ENCODE assay signal across 16 cellular contexts in genomic region chr15:22850055-22850454, GRCh38. TPM values are rescaled to one million over a fixed set of nuclear protein-coding genes. Genes with fewer than 3 reads are reported as not detected.
DNase-seq lines count a peak whose midpoint lies in the region; ATAC-seq and TF ChIP-seq lines count a peak whose summit lies in the region.
"Had no signal": no experiment of that assay in that cellular context is flagged by ENCODE, and none has a peak within 500 bp of the region (broad histone marks: within the 10 kb centered on the region; RNA-seq: fewer than 3 reads in every experiment).

No MANE protein-coding gene starts in this region.

- no peak overlapping the region for H3K4me3 Mint-ChIP-seq in activated T-cell treated with anti-CD3 and anti-CD28 coated beads, Interleukin-2, amount 50 U/mL, for 72 hours
- H3K4me3 Mint-ChIP-seq in activated T-helper 2 cell treated with anti-CD3 and anti-CD28 coated beads, Interferon-gamma antibody, Interleukin-2, Interleukin-4, amounts not matched to agents 10 μg/mL and 5 μg/mL and 100 μg/mL, durations not matched to agents 14 hours and 24 hours and 36 hours (ENCODE audit: low read depth), result no peak overlapping the region
- no peak overlapping the region for H3K4me3 Mint-ChIP-seq in stimulated activated naive B cell treated with anti-CD40 and anti-IgM and Interleukin-4, amounts not matched to agents 10 μg/mL and 1 μg/mL and 100 μg/mL, for 72 hours
- H3K4me3 Mint-ChIP-seq: H9 had no signal

- TF ChIP-seq CTCF in foreskin fibroblast (IDR thresholded peaks at IDR 0.05; ENCODE audit: low read depth, low read length), result no peak

- intact Hi-C loops in activated T-helper 2 cell treated with anti-CD3 and anti-CD28 coated beads, Interferon-gamma antibody, Interleukin-2, Interleukin-4, amounts not matched to agents 10 μg/mL and 5 μg/mL and 100 μg/mL, durations not matched to agents 14 hours and 24 hours and 36 hours (cut with micrococcal nuclease), result loop anchor here (10.0 kb wide), 1 partner anchor 105 kb away; no protein-coding TSS in a partner anchor

- peaks cover 36% of the 10 kb centered on the region for H3K4me1 Mint-ChIP-seq in activated T-cell treated with anti-CD3 and anti-CD28 coated beads, Interleukin-2, amount 50 U/mL, for 72 hours (ENCODE audit: low read depth)
- H3K4me1 Mint-ChIP-seq in activated T-helper 2 cell treated with anti-CD3 and anti-CD28 coated beads, Interferon-gamma antibody, Interleukin-2, Interleukin-4, amounts not matched to agents 10 μg/mL and 5 μg/mL and 100 μg/mL, durations not matched to agents 14 hours and 24 hours and 36 hours (ENCODE audit: low read depth), result peaks cover 17% of the 10 kb centered on the region
- H3K4me1 Mint-ChIP-seq in stimulated activated naive B cell treated with anti-CD40 and anti-IgM and Interleukin-4, amounts not matched to agents 10 μg/mL and 1 μg/mL and 100 μg/mL, for 72 hours, result peaks cover 16 to 55% of the 10 kb centered on the region in 2 donors

- peaks cover 14 to 19% of the 10 kb centered on the region in 2 donors for H3K36me3 Mint-ChIP-seq in activated T-cell treated with anti-CD3 and anti-CD28 coated beads, Interleukin-2, amount 50 U/mL, for 72 hours (ENCODE audit: insufficient read depth in 2 of 2)
- peaks cover 67% of the 10 kb centered on the region for H3K36me3 Mint-ChIP-seq in activated T-helper 2 cell treated with anti-CD3 and anti-CD28 coated beads, Interferon-gamma antibody, Interleukin-2, Interleukin-4, amounts not matched to agents 10 μg/mL and 5 μg/mL and 100 μg/mL, durations not matched to agents 14 hours and 24 hours and 36 hours (ENCODE audit: low read depth)
- peaks cover 36 to 48% of the 10 kb centered on the region in 2 donors for H3K36me3 Mint-ChIP-seq in stimulated activated naive B cell treated with anti-CD40 and anti-IgM and Interleukin-4, amounts not matched to agents 10 μg/mL and 1 μg/mL and 100 μg/mL, for 72 hours

- H3K9me3 Mint-ChIP-seq in activated T-cell treated with anti-CD3 and anti-CD28 coated beads, Interleukin-2, amount 50 U/mL, for 72 hours, result no peaks in the 10 kb centered on the region
- H3K9me3 Mint-ChIP-seq in activated T-helper 2 cell treated with anti-CD3 and anti-CD28 coated beads, Interferon-gamma antibody, Interleukin-2, Interleukin-4, amounts not matched to agents 10 μg/mL and 5 μg/mL and 100 μg/mL, durations not matched to agents 14 hours and 24 hours and 36 hours, result no peaks in the 10 kb centered on the region
- no peaks in the 10 kb centered on the region for H3K9me3 Mint-ChIP-seq in stimulated activated naive B cell treated with anti-CD40 and anti-IgM and Interleukin-4, amounts not matched to agents 10 μg/mL and 1 μg/mL and 100 μg/mL, for 72 hours
- H3K9me3 Mint-ChIP-seq: H9 had no signal

- peak in 1 of 2 donors; percentile 9 for DNase-seq in activated T-cell treated with anti-CD3 and anti-CD28 coated beads, Interleukin-2, amount 50 U/mL, for 72 hours
- DNase-seq in activated T-cell treated with anti-CD3 and anti-CD28 coated beads for 4 hours, result no peak
- DNase-seq in activated T-helper 2 cell treated with anti-CD3 and anti-CD28 coated beads, Interferon-gamma antibody, Interleukin-2, Interleukin-4, amounts not matched to agents 10 μg/mL and 5 μg/mL and 100 μg/mL, durations not matched to agents 14 hours and 24 hours and 36 hours (ENCODE audit: low spot score), result no peak
- peak; percentile 23 to 43 for DNase-seq in foreskin fibroblast
- DNase-seq in stimulated activated naive B cell treated with anti-CD40 and anti-IgM and Interleukin-4, amounts not matched to agents 10 μg/mL and 1 μg/mL and 100 μg/mL, for 72 hours, result no peak
- DNase-seq in NOMO-1 treated with DMSO at 0.1 percent for 48 hours (lab: John Stamatoyannopoulos, UW; ENCODE audit: unreplicated experiment), result no peak
- no peak for DNase-seq in activated effector memory CD4-positive, alpha-beta T cell treated with Interleukin-2 at 50 U/mL for 16 hours
- DNase-seq: activated CD4-positive, alpha-beta T cell treated with anti-CD3 and anti-CD28 coated beads, Interleukin-2, amount 50 U/mL, for 4 hours; H9; mammary epithelial cell; NCI-H1417; NCI-H526 treated with DMSO at 0.1 percent for 48 hours; stimulated activated CD4-positive, alpha-beta T cell treated with anti-CD3 and anti-CD28 coated beads, Interleukin-4, amount 100 ng/mL, for 1 hour had no signal

- ATAC-seq in activated T-cell treated with anti-CD3 and anti-CD28 coated beads, Interleukin-2, amount 50 U/mL, for 72 hours (replicated peaks in 1 of 2), result peak; percentile 69 to 74
- peak; percentile 42 for ATAC-seq in stimulated activated naive B cell treated with anti-CD40 and anti-IgM and Interleukin-4, amounts not matched to agents 10 μg/mL and 1 μg/mL and 100 μg/mL, for 72 hours (replicated peaks)
- ATAC-seq in GM19463 (IDR thresholded peaks at IDR 0.05; ENCODE audit: unreplicated experiment), result no peak

- H3K27me3 Mint-ChIP-seq in activated T-cell treated with anti-CD3 and anti-CD28 coated beads, Interleukin-2, amount 50 U/mL, for 72 hours (ENCODE audit: low read depth), result no peaks in the 10 kb centered on the region
- H3K27me3 Mint-ChIP-seq in activated T-helper 2 cell treated with anti-CD3 and anti-CD28 coated beads, Interferon-gamma antibody, Interleukin-2, Interleukin-4, amounts not matched to agents 10 μg/mL and 5 μg/mL and 100 μg/mL, durations not matched to agents 14 hours and 24 hours and 36 hours (ENCODE audit: low read depth), result no peaks in the 10 kb centered on the region
- no peaks in the 10 kb centered on the region for H3K27me3 Mint-ChIP-seq in stimulated activated naive B cell treated with anti-CD40 and anti-IgM and Interleukin-4, amounts not matched to agents 10 μg/mL and 1 μg/mL and 100 μg/mL, for 72 hours

- no peak overlapping the region for H3K4me3 ChIP-seq in foreskin fibroblast (ENCODE audit: low read depth in 1 of 2, low read length in 2 of 2)
- H3K4me3 ChIP-seq: ascending aorta, suprapubic skin had no signal

- peak overlapping the region; percentile 46 for H3K27ac Mint-ChIP-seq in activated T-cell treated with anti-CD3 and anti-CD28 coated beads, Interleukin-2, amount 50 U/mL, for 72 hours
- H3K27ac Mint-ChIP-seq in activated T-helper 2 cell treated with anti-CD3 and anti-CD28 coated beads, Interferon-gamma antibody, Interleukin-2, Interleukin-4, amounts not matched to agents 10 μg/mL and 5 μg/mL and 100 μg/mL, durations not matched to agents 14 hours and 24 hours and 36 hours, result peak overlapping the region; percentile 16
- H3K27ac Mint-ChIP-seq in stimulated activated naive B cell treated with anti-CD40 and anti-IgM and Interleukin-4, amounts not matched to agents 10 μg/mL and 1 μg/mL and 100 μg/mL, for 72 hours, result no peak overlapping the region

RNA-seq across cellular contexts. Expression of gene NIPA2, which starts 11.6 kb away (rescaled TPM):
- total RNA-seq in activated T-cell treated with anti-CD3 and anti-CD28 coated beads, Interleukin-2, amount 50 U/mL, for 72 hours, result 10 to 100 TPM; 59.1 to 65.9 TPM
- 60.1 and 65.3 TPM in 2 replicates for total RNA-seq in activated T-helper 2 cell treated with anti-CD3 and anti-CD28 coated beads, Interferon-gamma antibody, Interleukin-2, Interleukin-4, amounts not matched to agents 10 μg/mL and 5 μg/mL and 100 μg/mL, durations not matched to agents 14 hours and 24 hours and 36 hours

Comparison
In these comparisons a context has a peak if more than half of its experiments do, and no peak if none do; other contexts are left out.
1. DNase-seq: peak in foreskin fibroblast (2 of 2); none in activated T-cell treated with anti-CD3 and anti-CD28 coated beads for 4 hours (single experiment), activated T-helper 2 cell treated with anti-CD3 and anti-CD28 coated beads, Interferon-gamma antibody, Interleukin-2, Interleukin-4, amounts not matched to agents 10 μg/mL and 5 μg/mL and 100 μg/mL, durations not matched to agents 14 hours and 24 hours and 36 hours (single experiment), stimulated activated naive B cell treated with anti-CD40 and anti-IgM and Interleukin-4, amounts not matched to agents 10 μg/mL and 1 μg/mL and 100 μg/mL, for 72 hours (single experiment), NOMO-1 treated with DMSO at 0.1 percent for 48 hours (single experiment) and activated effector memory CD4-positive, alpha-beta T cell treated with Interleukin-2 at 50 U/mL for 16 hours (single experiment).